Comparison of ENCODE assay signal across 1 cellular context in the genomic region with DNA sequence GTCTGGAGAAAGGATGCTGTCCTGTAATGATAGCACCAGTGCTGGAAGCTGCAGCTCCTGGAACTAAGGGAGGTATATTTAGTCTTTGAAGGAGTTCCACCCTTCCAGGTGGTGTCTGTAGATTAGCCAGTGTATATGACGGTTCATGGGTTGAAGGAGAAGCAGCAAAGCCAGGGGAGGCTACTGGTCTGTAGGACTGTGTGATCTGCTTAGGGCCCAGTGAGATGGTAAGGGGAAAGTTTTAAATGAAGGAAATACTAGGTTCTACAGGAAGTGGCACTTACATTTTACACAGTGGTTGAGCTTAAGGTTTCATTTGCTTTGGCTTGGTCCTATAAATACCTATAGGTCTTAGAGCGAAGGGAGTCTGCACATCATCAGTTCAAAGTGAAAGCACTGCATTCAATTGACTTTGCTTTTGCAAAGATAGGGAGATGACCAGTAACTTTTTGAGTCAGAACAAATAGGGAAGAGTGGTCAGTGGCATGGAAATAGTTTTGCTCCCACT.
TF ChIP-seq lines count a peak whose summit lies in the region.

No MANE protein-coding gene starts in this region.

TF ChIP-seq in K562, 482 proteins besides CTCF, POLR2A, EP300 and RAD21 (continued from another document):
- TF ChIP-seq, protein P1, sequence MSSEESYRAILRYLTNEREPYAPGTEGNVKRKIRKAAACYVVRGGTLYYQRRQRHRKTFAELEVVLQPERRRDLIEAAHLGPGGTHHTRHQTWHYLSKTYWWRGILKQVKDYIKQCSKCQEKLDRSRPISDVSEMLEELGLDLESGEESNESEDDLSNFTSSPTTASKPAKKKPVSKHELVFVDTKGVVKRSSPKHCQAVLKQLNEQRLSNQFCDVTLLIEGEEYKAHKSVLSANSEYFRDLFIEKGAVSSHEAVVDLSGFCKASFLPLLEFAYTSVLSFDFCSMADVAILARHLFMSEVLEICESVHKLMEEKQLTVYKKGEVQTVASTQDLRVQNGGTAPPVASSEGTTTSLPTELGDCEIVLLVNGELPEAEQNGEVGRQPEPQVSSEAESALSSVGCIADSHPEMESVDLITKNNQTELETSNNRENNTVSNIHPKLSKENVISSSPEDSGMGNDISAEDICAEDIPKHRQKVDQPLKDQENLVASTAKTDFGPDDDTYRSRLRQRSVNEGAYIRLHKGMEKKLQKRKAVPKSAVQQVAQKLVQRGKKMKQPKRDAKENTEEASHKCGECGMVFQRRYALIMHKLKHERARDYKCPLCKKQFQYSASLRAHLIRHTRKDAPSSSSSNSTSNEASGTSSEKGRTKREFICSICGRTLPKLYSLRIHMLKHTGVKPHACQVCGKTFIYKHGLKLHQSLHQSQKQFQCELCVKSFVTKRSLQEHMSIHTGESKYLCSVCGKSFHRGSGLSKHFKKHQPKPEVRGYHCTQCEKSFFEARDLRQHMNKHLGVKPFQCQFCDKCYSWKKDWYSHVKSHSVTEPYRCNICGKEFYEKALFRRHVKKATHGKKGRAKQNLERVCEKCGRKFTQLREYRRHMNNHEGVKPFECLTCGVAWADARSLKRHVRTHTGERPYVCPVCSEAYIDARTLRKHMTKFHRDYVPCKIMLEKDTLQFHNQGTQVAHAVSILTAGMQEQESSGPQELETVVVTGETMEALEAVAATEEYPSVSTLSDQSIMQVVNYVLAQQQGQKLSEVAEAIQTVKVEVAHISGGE (CRISPR knock-in tag; IDR thresholded peaks at IDR 0.05): 0 out of 6 replicates have a peak, but pooled peaks of 1 of the 3 experiments have one; percentile 16
- TF ChIP-seq MEF2A (IDR thresholded peaks at IDR 0.05; ENCODE audit: control insufficient read depth, low read depth, low read length) (peak; percentile 83; the same call in 1 of the 2 replicates), SMARCE1 (IDR thresholded peaks at IDR 0.05) (no peak), TRIM24 (IDR thresholded peaks at IDR 0.05) (peak; percentile 43 to 49; a peak in 3 of 4 replicates), PHB2 (IDR thresholded peaks at IDR 0.05; ENCODE audit: low read depth) (peak; percentile 56), CBX3 (IDR thresholded peaks at IDR 0.05; ENCODE audit: borderline replicate concordance in 1 of 2, low read length in 2 of 2) (peak in 1 of 2 experiments; percentile 63; a peak in 1 of 3 replicates), NCOR1 (IDR thresholded peaks at IDR 0.05) (peak; percentile 95), HIVEP1 (CRISPR knock-in tag; IDR thresholded peaks at IDR 0.05) (no peak), BCOR (IDR thresholded peaks at IDR 0.05) (peak; percentile 35; the same call in 1 of the 2 replicates), TCF7 (IDR thresholded peaks at IDR 0.05; ENCODE audit: borderline replicate concordance) (no peak), KDM1A (IDR thresholded peaks at IDR 0.05) (peak; percentile 52 to 69), MEF2D (tag; conservative IDR thresholded peaks at IDR 0.05; ENCODE audit: low read depth) (no peak), TCF3 (CRISPR knock-in tag; IDR thresholded peaks at IDR 0.05) (peak; percentile 94), NFE2 (IDR thresholded peaks at IDR 0.05; ENCODE audit: low read depth) (no peak)
